In genomic region chr19:30049844-30050667, GRCh38 we compare ENCODE assay signal across 2 cellular contexts.
TF ChIP-seq lines count a peak whose summit lies in the region.

No MANE protein-coding gene starts in this region.

TF ChIP-seq in HEK293, 187 proteins besides CTCF, POLR2A, EP300 and RAD21 (continued from another document and continues in another):
- no peak for TF ChIP-seq ZNF433 (tag by site-specific recombination; IDR thresholded peaks at IDR 0.05; ENCODE audit: low read depth)
- no peak for TF ChIP-seq ZNF292 (tag by site-specific recombination; IDR thresholded peaks at IDR 0.05; ENCODE audit: borderline replicate concordance, low read depth)
- TF ChIP-seq ZNF658 (tag by site-specific recombination; IDR thresholded peaks at IDR 0.05): no peak
- TF ChIP-seq ZNF645 (tag by site-specific recombination; IDR thresholded peaks at IDR 0.05): no peak
- no peak for TF ChIP-seq ZNF121 (tag by site-specific recombination; IDR thresholded peaks at IDR 0.05)
- no peak for TF ChIP-seq ZFP69B (tag by site-specific recombination; IDR thresholded peaks at IDR 0.05)
- 0 out of 2 replicates have a peak, but pooled peaks have one; percentile 7 for TF ChIP-seq PRDM1 (tag by site-specific recombination; IDR thresholded peaks at IDR 0.05)
- no peak for TF ChIP-seq ZNF624 (tag by site-specific recombination; IDR thresholded peaks at IDR 0.05)
- TF ChIP-seq ZBTB20 (tag by site-specific recombination; IDR thresholded peaks at IDR 0.05): no peak
- TF ChIP-seq ZNF785 (tag by site-specific recombination; IDR thresholded peaks at IDR 0.05): no peak
- TF ChIP-seq ZNF792 (tag by site-specific recombination; IDR thresholded peaks at IDR 0.05): no peak
- TF ChIP-seq ZNF416 (tag by site-specific recombination; IDR thresholded peaks at IDR 0.05): no peak
- TF ChIP-seq ZFP3 (tag by site-specific recombination; IDR thresholded peaks at IDR 0.05; ENCODE audit: low read depth): no peak
- TF ChIP-seq ZNF366 (tag by site-specific recombination; conservative IDR thresholded peaks at IDR 0.05): peak; percentile 99
- TF ChIP-seq ZNF530 (tag by site-specific recombination; IDR thresholded peaks at IDR 0.05; ENCODE audit: low read depth): no peak
- no peak for TF ChIP-seq ZNF133 (tag by site-specific recombination; IDR thresholded peaks at IDR 0.05)
- no peak for TF ChIP-seq ZBTB1 (tag by site-specific recombination; IDR thresholded peaks at IDR 0.05)
- peak; percentile 13; the same call in 1 of the 2 replicates for TF ChIP-seq PRDM6 (tag by site-specific recombination; IDR thresholded peaks at IDR 0.05)
- no peak for TF ChIP-seq ZNF18 (tag by site-specific recombination; IDR thresholded peaks at IDR 0.05)
- no peak for TF ChIP-seq ZNF398 (tag by site-specific recombination; IDR thresholded peaks at IDR 0.05)
- TF ChIP-seq ZFP41 (tag by site-specific recombination; IDR thresholded peaks at IDR 0.05; ENCODE audit: borderline replicate concordance): no peak
- TF ChIP-seq ZNF571 (tag by site-specific recombination; IDR thresholded peaks at IDR 0.05): no peak
- TF ChIP-seq ZSCAN30 (tag by site-specific recombination; IDR thresholded peaks at IDR 0.05): no peak
- no peak for TF ChIP-seq ZNF561 (tag by site-specific recombination; IDR thresholded peaks at IDR 0.05; ENCODE audit: borderline replicate concordance)
- no peak; the same call in 1 of the 2 replicates for TF ChIP-seq ZIC2 (tag by site-specific recombination; IDR thresholded peaks at IDR 0.05)
- no peak for TF ChIP-seq ZNF639 (tag by site-specific recombination; IDR thresholded peaks at IDR 0.05)
- no peak for TF ChIP-seq KLF10 (tag by site-specific recombination; IDR thresholded peaks at IDR 0.05)

TF ChIP-seq in WTC11, 78 proteins besides CTCF, POLR2A, EP300 and RAD21:
- 0 out of 2 replicates have a peak, but pooled peaks have one; percentile 57 for TF ChIP-seq ZNF512 (CRISPR knock-in tag; IDR thresholded peaks at IDR 0.05; ENCODE audit: borderline replicate concordance)
- no peak for TF ChIP-seq NFE2L1 (CRISPR knock-in tag; IDR thresholded peaks at IDR 0.05)
